8 cellular contexts compared by ENCODE assay signal in the genomic region with DNA sequence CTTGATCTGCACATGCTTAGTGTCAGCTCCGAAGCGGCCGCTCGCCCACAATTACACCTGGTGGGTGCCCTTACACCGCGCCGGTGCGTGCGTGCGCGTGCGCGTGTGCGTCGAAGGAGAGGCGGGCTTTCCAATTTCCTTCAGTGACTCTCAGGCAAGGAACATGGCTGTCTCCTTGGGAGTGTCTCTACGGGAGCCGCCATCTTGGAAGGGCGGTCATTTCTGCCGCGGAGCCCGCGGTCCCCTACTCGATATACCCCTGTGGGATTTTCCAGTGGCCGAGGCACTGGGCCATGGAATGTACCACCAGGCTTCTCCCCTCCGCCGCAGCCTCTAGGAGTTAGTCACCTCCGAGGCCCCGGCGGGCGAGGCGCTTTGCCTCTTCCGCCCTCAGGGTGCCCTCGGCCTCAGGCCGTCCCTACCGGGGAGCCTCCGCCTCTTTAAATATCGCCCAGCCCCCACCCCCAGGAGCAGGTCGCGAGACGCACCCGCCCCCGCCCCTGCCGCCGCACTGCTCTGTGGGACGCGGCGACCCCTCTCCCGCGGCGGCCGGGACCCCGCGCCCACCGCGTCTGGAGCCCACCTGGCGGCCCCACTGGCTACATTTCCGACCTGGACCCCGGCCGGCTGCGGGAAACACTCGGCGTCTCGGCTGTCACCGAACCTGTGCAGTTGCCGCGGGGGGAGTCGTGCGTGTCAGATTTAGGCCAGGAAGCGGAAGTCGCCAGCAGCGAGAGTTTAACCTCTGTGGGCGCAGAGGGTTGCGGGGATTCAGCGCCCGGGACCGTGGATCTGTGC. TPM values are rescaled to one million over a fixed set of nuclear protein-coding genes. Genes with fewer than 3 reads are reported as not detected.
DNase-seq lines count a peak whose midpoint lies in the region; ATAC-seq and TF ChIP-seq lines count a peak whose summit lies in the region.

A gene (minus strand): TSS at position 711 of the 798 bp plus-strand sequence. CDS start 15,741 bp downstream, outside the sequence.

- TF ChIP-seq CTCF in VCaP (conservative IDR thresholded peaks at IDR 0.05) (no peak), breast epithelium (IDR thresholded peaks at IDR 0.05) (no peak), smooth muscle cell (IDR thresholded peaks at IDR 0.05; ENCODE audit: borderline replicate concordance, insufficient read depth, poor library complexity, severe bottlenecking) (no peak)

- H3K79me2 ChIP-seq in ACC112 (ENCODE audit: control insufficient read depth, insufficient read depth, low read length, unreplicated experiment) (peaks cover 48% of the 10 kb centered on the region), smooth muscle cell (ENCODE audit: low read depth) (peaks cover 17% of the 10 kb centered on the region)

- TF ChIP-seq POLR2A in breast epithelium (IDR thresholded peaks at IDR 0.05): no peak

- intact Hi-C loops in breast epithelium (cut with DNase I; ENCODE audit: low total_unique reads): no loop called here

- no peaks in the 10 kb centered on the region for H3K9me3 ChIP-seq in breast epithelium
- H3K9me3 ChIP-seq in smooth muscle cell (replicated peaks; ENCODE audit: low read depth): no peaks in the 10 kb centered on the region

- no peaks in the 10 kb centered on the region for H3F3A ChIP-seq in smooth muscle cell (ENCODE audit: low read depth)

- peak; percentile 87 for ATAC-seq in GM18907 (IDR thresholded peaks at IDR 0.05; ENCODE audit: unreplicated experiment)
- ATAC-seq in HG03139 (IDR thresholded peaks at IDR 0.05; ENCODE audit: unreplicated experiment): peak; percentile 77

- H3K27me3 ChIP-seq in ACC112 (ENCODE audit: insufficient read depth, low read length) (no peaks in the 10 kb centered on the region), breast epithelium (peaks cover 0 to 6% of the 10 kb centered on the region in 2 donors), smooth muscle cell (ENCODE audit: low read depth) (no peaks in the 10 kb centered on the region)

- DNase-seq in NCI-H2196 (lab: John Stamatoyannopoulos, UW; ENCODE audit: unreplicated experiment) (peak; percentile 77), breast epithelium (ENCODE audit: low spot score in 2 of 2) (peak; percentile 55 to 61), iPS-NIHi7 (ENCODE audit: extremely low spot score) (peak; percentile 80), smooth muscle cell (lab: John Stamatoyannopoulos, UW; ENCODE audit: unreplicated experiment) (peak; percentile 40)

- H3K36me3 ChIP-seq in ACC112 (ENCODE audit: insufficient read depth, low read length): no peaks in the 10 kb centered on the region
- no peaks in the 10 kb centered on the region for H3K36me3 ChIP-seq in breast epithelium
- no peaks in the 10 kb centered on the region for H3K36me3 ChIP-seq in smooth muscle cell (ENCODE audit: low read depth)

- WGBS in smooth muscle cell (ENCODE audit: low lambda C conversion rate): 42% methylated on average over 61 of the region's 77 CpGs

- H3K27ac ChIP-seq in ACC112 (ENCODE audit: low read depth, low read length): peak within 1 kb of the TSS; percentile 91
- H3K27ac ChIP-seq in VCaP: peak within 1 kb of the TSS; percentile 92
- H3K27ac ChIP-seq in breast epithelium: peak within 1 kb of the TSS; percentile 92 to 99
- peak within 1 kb of the TSS; percentile 82 for H3K27ac ChIP-seq in smooth muscle cell (ENCODE audit: low read depth)

- H3K4me1 ChIP-seq in ACC112 (ENCODE audit: control insufficient read depth, insufficient read depth, low read length, unreplicated experiment) (peaks cover 3% of the 10 kb centered on the region), breast epithelium (no peaks in the 10 kb centered on the region), smooth muscle cell (ENCODE audit: low read depth) (no peaks in the 10 kb centered on the region)

- peak within 1 kb of the TSS; percentile 85 for H3K9ac ChIP-seq in smooth muscle cell (ENCODE audit: low read depth)

- H4K20me1 ChIP-seq in smooth muscle cell (ENCODE audit: low read depth): no peaks in the 10 kb centered on the region

- H3K4me3 ChIP-seq in ACC112 (ENCODE audit: low read depth, low read length) (peak within 1 kb of the TSS; percentile 84), breast epithelium (peak within 1 kb of the TSS; percentile 75 to 85 (median 76)), smooth muscle cell (peak within 1 kb of the TSS; percentile 81)

- peak within 1 kb of the TSS; percentile 86 for H3K4me2 ChIP-seq in smooth muscle cell

- peak within 1 kb of the TSS; percentile 38 for H2AFZ ChIP-seq in ACC112 (ENCODE audit: low read length, unreplicated experiment)
- peak within 1 kb of the TSS; percentile 78 for H2AFZ ChIP-seq in smooth muscle cell (ENCODE audit: low read depth)

RNA-seq across cellular contexts. Expression of the gene that starts here (rescaled TPM):
- 10 to 100 TPM in 1 of 3 donors, 1 to 10 TPM in 2; 7.2 to 14.0 (median 9.2) TPM for total RNA-seq in breast epithelium
- 4.6 and 6.7 TPM in 2 replicates for total RNA-seq in smooth muscle cell
- polyA plus RNA-seq in smooth muscle cell: 2.7 and 4.6 TPM in 2 replicates

Comparison
In these comparisons a context has a peak if more than half of its experiments do, and no peak if none do; other contexts are left out.
1. Peak in every context shown above with its lines: DNase-seq, ATAC-seq, H3K4me3 ChIP-seq and H3K27ac ChIP-seq.